Comparison of ENCODE assay signal across 1 cellular context in genomic region chr5:40754381-40755092, GRCh38.
TF ChIP-seq lines count a peak whose summit lies in the region.

No MANE protein-coding gene starts in this region.

TF ChIP-seq in liver, 16 proteins besides CTCF, POLR2A, EP300 and RAD21 (continued from another document):
- TF ChIP-seq ZBTB33 (IDR thresholded peaks at IDR 0.05): no peak
